12 cellular contexts compared by ENCODE assay signal in genomic region chr11:94583885-94584500, GRCh38. TPM values are rescaled to one million over a fixed set of nuclear protein-coding genes. Genes with fewer than 3 reads are reported as not detected.
A peak's percentile ranks its signal among the peaks of the same experiment; 100 is the strongest.
DNase-seq lines count a peak whose midpoint lies in the region; ATAC-seq and TF ChIP-seq lines count a peak whose summit lies in the region.
"Had no signal": no experiment of that assay in that cellular context is flagged by ENCODE, and none has a peak within 500 bp of the region (broad histone marks: within the 10 kb centered on the region; RNA-seq: fewer than 3 reads in every experiment).

No MANE protein-coding gene starts in this region.

- no peak overlapping the region for H3K27ac ChIP-seq in mammary epithelial cell (ENCODE audit: insufficient read depth, low read depth, low read length)

- H3K36me3 Mint-ChIP-seq in osteocyte (ENCODE audit: unreplicated experiment) = peaks cover 2% of the 10 kb centered on the region

- ATAC-seq in GM18868 (IDR thresholded peaks at IDR 0.05; ENCODE audit: unreplicated experiment) = peak; percentile 67
- ATAC-seq in HG02885 (IDR thresholded peaks at IDR 0.05; ENCODE audit: poor library complexity, unreplicated experiment) = peak; percentile 58
- ATAC-seq: GM23338 had no signal

- peaks cover 5% of the 10 kb centered on the region for H3K27me3 Mint-ChIP-seq in osteocyte (ENCODE audit: unreplicated experiment)
- H3K27me3 Mint-ChIP-seq: CD4-positive, CD25-positive, alpha-beta regulatory T cell had no signal

- no peak overlapping the region for H3K4me2 ChIP-seq in mammary epithelial cell (ENCODE audit: insufficient read depth, low read depth, low read length)
- H3K4me2 ChIP-seq: GM23338 had no signal

- peak; percentile 38 to 55 for DNase-seq in AML-193 (lab: John Stamatoyannopoulos, UW)
- DNase-seq in mammary epithelial cell = peak; percentile 56
- DNase-seq in NCI-H748 treated with DMSO at 0.1 percent for 48 hours (lab: John Stamatoyannopoulos, UW) = no peak
- no peak for DNase-seq in activated CD4-positive, alpha-beta T cell treated with anti-CD3 and anti-CD28 coated beads, Interleukin-2, amount 50 U/mL, for 4 hours
- DNase-seq in UCSD-AML1 (lab: John Stamatoyannopoulos, UW; ENCODE audit: unreplicated experiment) = no peak
- no peak for DNase-seq in osteocyte (ENCODE audit: extremely low spot score, unreplicated experiment)
- DNase-seq: CD4-positive, CD25-positive, alpha-beta regulatory T cell; effector CD8-positive, alpha-beta T cell; upper lobe of left lung had no signal

- no peak overlapping the region for H3K4me3 ChIP-seq in mammary epithelial cell (replicated peaks in 1 of 3; ENCODE audit: insufficient read depth in 1 of 3, low read depth in 2 of 3, low read length in 3 of 3)
- H3K4me3 ChIP-seq: GM23338, upper lobe of left lung had no signal

- H3K4me1 Mint-ChIP-seq in osteocyte (ENCODE audit: unreplicated experiment) = no peaks in the 10 kb centered on the region
- H3K4me1 Mint-ChIP-seq: CD4-positive, CD25-positive, alpha-beta regulatory T cell; GM23338 had no signal

- H3K9me3 Mint-ChIP-seq in osteocyte (ENCODE audit: unreplicated experiment) = no peaks in the 10 kb centered on the region
- H3K9me3 Mint-ChIP-seq: CD4-positive, CD25-positive, alpha-beta regulatory T cell; GM23338 had no signal

- no peaks in the 10 kb centered on the region for H3K4me1 ChIP-seq in mammary epithelial cell (ENCODE audit: insufficient read depth, low read length)

- H4K20me1 ChIP-seq in mammary epithelial cell (ENCODE audit: insufficient read depth, low read length) = no peaks in the 10 kb centered on the region

- H3K79me2 ChIP-seq in mammary epithelial cell (ENCODE audit: insufficient read depth, low read length) = no peaks in the 10 kb centered on the region

- no peak overlapping the region for H3K27ac Mint-ChIP-seq in osteocyte (ENCODE audit: unreplicated experiment)
- H3K27ac Mint-ChIP-seq: CD4-positive, CD25-positive, alpha-beta regulatory T cell; GM23338 had no signal

- H3K27me3 ChIP-seq in mammary epithelial cell (ENCODE audit: insufficient read depth, low read length) = no peaks in the 10 kb centered on the region
- H3K27me3 ChIP-seq: upper lobe of left lung had no signal

- in situ Hi-C loops in mammary epithelial cell (cut with MboI; ENCODE audit: low sequenced_read_pairs in 2 of 2) = no loop called here

- WGBS in mammary epithelial cell (ENCODE audit: low coverage, missing lambda C conversion rate) = 15% methylated on average over 3 of the region's 3 CpGs

- no peak overlapping the region for H3K9ac ChIP-seq in mammary epithelial cell (ENCODE audit: insufficient read depth, low read length)

- no peak overlapping the region for H2AFZ ChIP-seq in mammary epithelial cell (ENCODE audit: low read depth, low read length)
- H2AFZ ChIP-seq: GM23338 had no signal

- intact Hi-C loops in mammary epithelial cell (cut with micrococcal nuclease) = no loop called here

- H3K36me3 ChIP-seq in mammary epithelial cell (ENCODE audit: insufficient read depth, low read length) = no peaks in the 10 kb centered on the region

- H3K4me3 Mint-ChIP-seq in osteocyte (ENCODE audit: unreplicated experiment) = no peak overlapping the region
- H3K4me3 Mint-ChIP-seq: CD4-positive, CD25-positive, alpha-beta regulatory T cell; GM23338 had no signal

- dilution Hi-C loops in mammary epithelial cell (cut with HindIII; ENCODE audit: low sequenced_read_pairs) = no loop called here

- CTCF ChIA-PET in mammary epithelial cell (lab: Charles Lee; ENCODE audit: low non-redundant PET) = no interaction called here

- no TSS peak for BruUV-seq in mammary epithelial cell (replicated peaks; lab: Mats Ljungman, UMichigan)

- no peak for TF ChIP-seq CTCF in mammary epithelial cell (conservative IDR thresholded peaks at IDR 0.05 in 1 of 2, IDR thresholded peaks at IDR 0.05 in 1 of 2; ENCODE audit: extremely low read depth in 1 of 2, insufficient read depth in 1 of 2, low read depth in 1 of 2, low read length in 2 of 2)
- no peak for TF ChIP-seq CTCF in osteocyte (IDR thresholded peaks at IDR 0.05)

- no peaks in the 10 kb centered on the region for H3K9me3 ChIP-seq in mammary epithelial cell (replicated peaks; ENCODE audit: insufficient read depth, low read length)
- H3K9me3 ChIP-seq: upper lobe of left lung had no signal

RNA-seq across cellular contexts. Expression of gene PIWIL4, which starts 16.8 kb away (rescaled TPM):
- total RNA-seq in mammary epithelial cell (under 1 TPM in 1 of 2 donors, not detected in 1; 0.33 TPM), osteocyte (0.84 and 1.2 TPM in 2 replicates)
- 0.17 TPM for polyA plus RNA-seq in mammary epithelial cell
- not detected for polyA minus RNA-seq in mammary epithelial cell

RNA-seq across cellular contexts. Expression of gene FUT4, which starts 40.3 kb away (rescaled TPM):
- total RNA-seq in mammary epithelial cell (1 to 10 TPM in 1 of 2 donors, under 1 TPM in 1; 0.33 to 1.2 TPM), osteocyte (2.8 and 3.0 TPM in 2 replicates)
- 0.56 TPM for polyA plus RNA-seq in mammary epithelial cell
- 2.4 TPM for polyA minus RNA-seq in mammary epithelial cell

Comparison
In these comparisons a context has a peak if more than half of its experiments do, and no peak if none do; other contexts are left out.
1. DNase-seq: peak in AML-193 (2 of 2) and mammary epithelial cell (single experiment); none in NCI-H748 treated with DMSO at 0.1 percent for 48 hours (single experiment), activated CD4-positive, alpha-beta T cell treated with anti-CD3 and anti-CD28 coated beads, Interleukin-2, amount 50 U/mL, for 4 hours (0 of 2), UCSD-AML1 (single experiment) and osteocyte (single experiment).